Comparison of ENCODE assay signal across 8 cellular contexts in genomic region chr6:159654483-159655098, GRCh38. TPM values are rescaled to one million over a fixed set of nuclear protein-coding genes. Genes with fewer than 3 reads are reported as not detected.
DNase-seq lines count a peak whose midpoint lies in the region; ATAC-seq and TF ChIP-seq lines count a peak whose summit lies in the region.

No MANE protein-coding gene starts in this region.

- peak; percentile 31 for DNase-seq in COLO829 (ENCODE audit: low spot score)
- DNase-seq in NCI-H69 (lab: John Stamatoyannopoulos, UW): peak; percentile 83
- DNase-seq in T47D (ENCODE audit: low read depth in 1 of 2, low spot score in 1 of 2): peak; percentile 15 to 68
- DNase-seq in kidney tubule cell (ENCODE audit: low spot score): peak; percentile 67
- no peak for DNase-seq in upper lobe of left lung
- no peak for DNase-seq in T-helper 2 cell treated with Interferon-gamma antibody and Interleukin-4, amounts not matched to agents 5 μg/mL and 100 μg/mL, for 36 hours (ENCODE audit: low spot score)

- ATAC-seq in HG02973 (IDR thresholded peaks at IDR 0.05; ENCODE audit: unreplicated experiment) (peak; percentile 56), upper lobe of left lung (ENCODE audit: low FRiP score in 2 of 2) (peak in 1 of 2 donors; percentile 75), HG03045 (IDR thresholded peaks at IDR 0.05; ENCODE audit: unreplicated experiment) (no peak)

- H3K27ac ChIP-seq in upper lobe of left lung: no peak overlapping the region

- no peak for TF ChIP-seq EP300 in upper lobe of left lung (IDR thresholded peaks at IDR 0.05)

- no peak overlapping the region for H3K4me3 ChIP-seq in upper lobe of left lung

- H3K4me3 Mint-ChIP-seq in T-helper 2 cell treated with Interferon-gamma antibody and Interleukin-4, amounts not matched to agents 5 μg/mL and 100 μg/mL, for 36 hours: no peak overlapping the region

- no peaks in the 10 kb centered on the region for H3K9me3 ChIP-seq in upper lobe of left lung

- H3K36me3 ChIP-seq in upper lobe of left lung: no peaks in the 10 kb centered on the region

- no peaks in the 10 kb centered on the region for H3K27me3 Mint-ChIP-seq in T-helper 2 cell treated with Interferon-gamma antibody and Interleukin-4, amounts not matched to agents 5 μg/mL and 100 μg/mL, for 36 hours (ENCODE audit: low read depth)

- H3K27me3 ChIP-seq in upper lobe of left lung: no peaks in the 10 kb centered on the region

- H3K36me3 Mint-ChIP-seq in T-helper 2 cell treated with Interferon-gamma antibody and Interleukin-4, amounts not matched to agents 5 μg/mL and 100 μg/mL, for 36 hours (ENCODE audit: low read depth): no peaks in the 10 kb centered on the region

- in situ Hi-C loops in T47D (cut with HindIII; ENCODE audit: low pct_unique_long_range_greater_than_20kb, low sequenced_read_pairs): no loop called here

- H3K4me1 Mint-ChIP-seq in T-helper 2 cell treated with Interferon-gamma antibody and Interleukin-4, amounts not matched to agents 5 μg/mL and 100 μg/mL, for 36 hours (ENCODE audit: low read depth): no peaks in the 10 kb centered on the region

- no peaks in the 10 kb centered on the region for H3K4me1 ChIP-seq in upper lobe of left lung

- TF ChIP-seq POLR2A in upper lobe of left lung (IDR thresholded peaks at IDR 0.05): no peak

- H3K9me3 Mint-ChIP-seq in T-helper 2 cell treated with Interferon-gamma antibody and Interleukin-4, amounts not matched to agents 5 μg/mL and 100 μg/mL, for 36 hours: no peaks in the 10 kb centered on the region

- peak in 5 of 6 experiments; percentile 21 to 58 (median 49) for TF ChIP-seq CTCF in upper lobe of left lung (IDR thresholded peaks at IDR 0.05)

- WGBS in upper lobe of left lung, 2 donors: 0 to 1% methylated on average over 2 of the region's 2 CpGs

- no peak overlapping the region for H3K27ac Mint-ChIP-seq in T-helper 2 cell treated with Interferon-gamma antibody and Interleukin-4, amounts not matched to agents 5 μg/mL and 100 μg/mL, for 36 hours

RNA-seq across cellular contexts. Expression of gene SOD2, which starts 38.5 kb away (rescaled TPM):
- 100 to 1,000 TPM; 116 to 478 (median 295) TPM for total RNA-seq in upper lobe of left lung

Comparison
In these comparisons a context has a peak if more than half of its experiments do, and no peak if none do; other contexts are left out.
1. DNase-seq: peak in COLO829 (single experiment), NCI-H69 (single experiment), T47D (2 of 2) and kidney tubule cell (single experiment); none in upper lobe of left lung (0 of 2) and T-helper 2 cell treated with Interferon-gamma antibody and Interleukin-4, amounts not matched to agents 5 μg/mL and 100 μg/mL, for 36 hours (single experiment).